In the genomic region with DNA sequence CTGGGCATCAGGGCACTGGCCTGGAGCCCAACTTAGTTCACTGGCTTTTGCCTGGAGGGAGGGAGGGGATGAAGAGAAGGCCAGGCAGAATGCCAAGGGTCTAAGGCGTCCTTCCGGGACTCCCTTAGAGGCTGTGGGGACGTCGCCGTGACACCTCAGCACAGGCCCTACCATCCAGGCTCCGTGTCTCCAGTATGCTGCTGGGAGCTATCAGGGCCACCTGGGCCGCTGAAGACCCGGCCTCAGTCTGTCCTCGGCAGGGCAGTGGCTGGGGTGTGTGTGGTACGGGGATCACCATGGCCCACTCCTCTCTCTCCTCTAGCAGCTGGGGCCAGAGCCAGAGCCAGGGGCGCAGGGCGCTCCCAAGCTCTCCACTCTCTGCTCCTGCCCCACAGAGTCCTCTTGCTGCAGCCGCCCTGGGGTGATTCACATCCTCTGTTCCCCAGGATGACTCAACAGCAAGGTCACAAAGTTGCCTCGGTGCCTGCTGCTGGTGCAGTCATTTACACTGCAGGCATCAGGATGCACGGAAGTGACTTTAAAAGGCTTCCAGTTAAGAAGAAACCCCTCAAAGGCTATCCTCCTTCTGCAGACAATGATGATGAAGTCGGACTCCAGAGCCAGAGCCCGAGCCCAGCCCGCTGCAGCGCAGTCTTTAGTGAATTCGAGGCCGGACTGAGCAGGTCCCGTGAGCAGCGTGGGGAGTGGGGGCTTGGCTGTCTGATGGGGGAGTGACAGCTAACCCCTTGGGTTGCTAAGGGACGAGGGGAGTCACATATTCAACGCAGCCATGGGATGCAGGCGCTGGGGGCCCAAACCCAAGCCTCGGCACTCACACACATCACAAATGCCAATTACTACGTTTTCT, we compare ENCODE assay signal across 10 cellular contexts. TPM values are rescaled to one million over a fixed set of nuclear protein-coding genes. Genes with fewer than 3 reads are reported as not detected.
DNase-seq lines count a peak whose midpoint lies in the region; ATAC-seq and TF ChIP-seq lines count a peak whose summit lies in the region.
"Had no signal": no experiment of that assay in that cellular context is flagged by ENCODE, and none has a peak within 500 bp of the region (broad histone marks: within the 10 kb centered on the region; RNA-seq: fewer than 3 reads in every experiment).

No MANE protein-coding gene starts in this region.

- no peaks in the 10 kb centered on the region for H3K9me3 Mint-ChIP-seq in activated CD4-positive, alpha-beta T cell treated with anti-CD3 and anti-CD28 coated beads for 36 hours (ENCODE audit: low read depth)
- no peaks in the 10 kb centered on the region for H3K9me3 Mint-ChIP-seq in activated CD4-positive, alpha-beta T cell treated with anti-CD3 and anti-CD28 coated beads, Interleukin-2, amount 10 ng/mL, durations not matched to agents 24 days and 14 days

- H3K4me3 ChIP-seq in SJSA1 = no peak overlapping the region
- H3K4me3 ChIP-seq in fibroblast of the aortic adventitia (ENCODE audit: low read depth, low read length) = no peak overlapping the region

- peak overlapping the region; percentile 28 for H3K27ac Mint-ChIP-seq in activated CD4-positive, alpha-beta T cell treated with anti-CD3 and anti-CD28 coated beads for 36 hours
- H3K27ac Mint-ChIP-seq in activated CD4-positive, alpha-beta T cell treated with anti-CD3 and anti-CD28 coated beads, Interleukin-2, amount 10 ng/mL, durations not matched to agents 24 days and 14 days = no peak overlapping the region

- ATAC-seq in activated CD4-positive, alpha-beta T cell treated with anti-CD3 and anti-CD28 coated beads for 36 hours = peak; percentile 86

- CTCF ChIA-PET in activated CD4-positive, alpha-beta T cell treated with anti-CD3 and anti-CD28 coated beads for 36 hours (lab: Charles Lee) = no interaction called here

- H3K9me3 ChIP-seq in SJSA1 (replicated peaks) = no peaks in the 10 kb centered on the region

- H3K4me1 Mint-ChIP-seq in activated CD4-positive, alpha-beta T cell treated with anti-CD3 and anti-CD28 coated beads for 36 hours = peaks cover 10% of the 10 kb centered on the region
- no peaks in the 10 kb centered on the region for H3K4me1 Mint-ChIP-seq in activated CD4-positive, alpha-beta T cell treated with anti-CD3 and anti-CD28 coated beads, Interleukin-2, amount 10 ng/mL, durations not matched to agents 24 days and 14 days

- no peak for TF ChIP-seq CTCF in fibroblast of the aortic adventitia (IDR thresholded peaks at IDR 0.05; ENCODE audit: insufficient read depth, low read length)

- H3K36me3 Mint-ChIP-seq in activated CD4-positive, alpha-beta T cell treated with anti-CD3 and anti-CD28 coated beads for 36 hours (ENCODE audit: low read depth) = no peaks in the 10 kb centered on the region
- H3K36me3 Mint-ChIP-seq in activated CD4-positive, alpha-beta T cell treated with anti-CD3 and anti-CD28 coated beads, Interleukin-2, amount 10 ng/mL, durations not matched to agents 24 days and 14 days (ENCODE audit: low read depth) = no peaks in the 10 kb centered on the region

- no peaks in the 10 kb centered on the region; the same call in 1 of the 2 replicates for H3K36me3 ChIP-seq in SJSA1

- H3K4me3 Mint-ChIP-seq in activated CD4-positive, alpha-beta T cell treated with anti-CD3 and anti-CD28 coated beads for 36 hours = peak overlapping the region; percentile 7
- H3K4me3 Mint-ChIP-seq in activated CD4-positive, alpha-beta T cell treated with anti-CD3 and anti-CD28 coated beads, Interleukin-2, amount 10 ng/mL, durations not matched to agents 24 days and 14 days = no peak overlapping the region

- peak overlapping the region; percentile 94 for H3K27ac ChIP-seq in SJSA1
- H3K27ac ChIP-seq: C4-2B, KMS-11 had no signal

- TF ChIP-seq POLR2A in erythroblast (IDR thresholded peaks at IDR 0.05; ENCODE audit: low read length) = no peak

- H3K4me1 ChIP-seq in SJSA1 (replicated peaks) = peaks cover 22% of the 10 kb centered on the region

- H3K27me3 Mint-ChIP-seq in activated CD4-positive, alpha-beta T cell treated with anti-CD3 and anti-CD28 coated beads for 36 hours = no peaks in the 10 kb centered on the region
- H3K27me3 Mint-ChIP-seq in activated CD4-positive, alpha-beta T cell treated with anti-CD3 and anti-CD28 coated beads, Interleukin-2, amount 10 ng/mL, durations not matched to agents 24 days and 14 days = no peaks in the 10 kb centered on the region

- peak; percentile 80 for DNase-seq in activated CD4-positive, alpha-beta T cell treated with anti-CD3 and anti-CD28 coated beads for 36 hours
- no peak for DNase-seq in activated CD4-positive, alpha-beta T cell treated with anti-CD3 and anti-CD28 coated beads, Interleukin-2, amount 10 ng/mL, durations not matched to agents 24 days and 14 days
- DNase-seq in SJSA1 (ENCODE audit: low read depth in 1 of 2, low spot score in 2 of 2) (peak; percentile 88 to 94), fibroblast of the aortic adventitia (ENCODE audit: low read depth) (peak; percentile 86), NCI-H187 (lab: John Stamatoyannopoulos, UW) (no peak), erythroblast (lab: John Stamatoyannopoulos, UW) (no peak), NCI-H2107 (lab: John Stamatoyannopoulos, UW) (no peak)
- DNase-seq in stimulated activated CD4-positive, alpha-beta T cell treated with anti-CD3 and anti-CD28 coated beads, TNF-alpha, amount 100 ng/mL, for 48 hours (ENCODE audit: low read depth in 3 of 3) = peak; percentile 27 to 63 (median 44)

- no peaks in the 10 kb centered on the region for H3K27me3 ChIP-seq in SJSA1 (replicated peaks)

- intact Hi-C loops in activated CD4-positive, alpha-beta T cell treated with anti-CD3 and anti-CD28 coated beads for 36 hours (cut with DNase I, micrococcal nuclease) = no loop called here
- intact Hi-C loops in activated CD4-positive, alpha-beta T cell treated with anti-CD3 and anti-CD28 coated beads, Interleukin-2, amount 10 ng/mL, durations not matched to agents 24 days and 14 days (cut with micrococcal nuclease) = no loop called here

- POLR2A ChIA-PET in activated CD4-positive, alpha-beta T cell treated with anti-CD3 and anti-CD28 coated beads for 36 hours (lab: Charles Lee) = no interaction called here

RNA-seq across cellular contexts. Expression of a gene that starts 31.9 kb away (rescaled TPM):
- 1 to 10 TPM in 1 of 2 experiments, under 1 TPM in 1; 0.87 to 2.1 TPM for total RNA-seq in activated CD4-positive, alpha-beta T cell treated with anti-CD3 and anti-CD28 coated beads for 36 hours
- total RNA-seq in activated CD4-positive, alpha-beta T cell treated with anti-CD3 and anti-CD28 coated beads, Interleukin-2, amount 10 ng/mL, durations not matched to agents 24 days and 14 days = 1.0 and 1.2 TPM in 2 replicates
- 0.22 and 0.32 TPM in 2 replicates for total RNA-seq in SJSA1 (2014; rRNA removed; shearing (Covaris generic))
- 0.33 and 0.72 TPM in 2 replicates for total RNA-seq in fibroblast of the aortic adventitia (ENCODE audit: low replicate concordance)

Comparison
In these comparisons a context has a peak if more than half of its experiments do, and no peak if none do; other contexts are left out.
1. DNase-seq: peak in activated CD4-positive, alpha-beta T cell treated with anti-CD3 and anti-CD28 coated beads for 36 hours (single experiment), SJSA1 (2 of 2), fibroblast of the aortic adventitia (single experiment) and stimulated activated CD4-positive, alpha-beta T cell treated with anti-CD3 and anti-CD28 coated beads, TNF-alpha, amount 100 ng/mL, for 48 hours (3 of 3); none in activated CD4-positive, alpha-beta T cell treated with anti-CD3 and anti-CD28 coated beads, Interleukin-2, amount 10 ng/mL, durations not matched to agents 24 days and 14 days (single experiment), NCI-H187 (0 of 2), erythroblast (0 of 2) and NCI-H2107 (single experiment).